ENCODE assay signal across 14 cellular contexts in genomic region chr19:17919122-17919521, GRCh38. TPM values are rescaled to one million over a fixed set of nuclear protein-coding genes. Genes with fewer than 3 reads are reported as not detected.
"Had no signal": no experiment of that assay in that cellular context is flagged by ENCODE, and none has a peak within 500 bp of the region (broad histone marks: within the 10 kb centered on the region; RNA-seq: fewer than 3 reads in every experiment).

No MANE protein-coding gene starts in this region.

RNA-seq across cellular contexts. Expression of gene SLC5A5, which starts 47.4 kb away (rescaled TPM):
- total RNA-seq: ascending aorta, breast epithelium, colonic mucosa, dermis microvascular lymphatic vessel endothelial cell, endothelial cell of umbilical vein, fibroblast of lung, fibroblast of villous mesenchyme, glomerular endothelial cell had no signal
- polyA plus RNA-seq: cardiac muscle cell, endothelial cell of umbilical vein, fibroblast of lung, heart right ventricle, hepatocyte had no signal

RNA-seq across cellular contexts. Expression of gene KCNN1, which starts 47.8 kb away (rescaled TPM):
- total RNA-seq: activated CD4-positive, alpha-beta memory T cell treated with anti-CD3 and anti-CD28 coated beads, Interleukin-2, amount 10 ng/mL, durations not matched to agents 7 days and 5 days; activated CD4-positive, alpha-beta T cell treated with anti-CD3 and anti-CD28 coated beads, Interleukin-2, amount 10 ng/mL, durations not matched to agents 7 days and 5 days; activated naive CD8-positive, alpha-beta T cell treated with anti-CD3 and anti-CD28 coated beads, Interleukin-2, amount 10 ng/mL, durations not matched to agents 7 days and 5 days; ascending aorta; colonic mucosa had no signal
- polyA plus RNA-seq: fibroblast of lung, heart right ventricle had no signal
